Comparison of ENCODE assay signal across 1 cellular context in genomic region chr5:173315495-173316352, GRCh38.
TF ChIP-seq lines count a peak whose summit lies in the region.

No MANE protein-coding gene starts in this region.

TF ChIP-seq in IMR-90, 13 proteins besides CTCF, POLR2A, EP300 and RAD21 (continued from another document):
- peak; percentile 26; the same call in 1 of the 2 replicates for TF ChIP-seq USF2 (IDR thresholded peaks at IDR 0.05; ENCODE audit: low read depth, low read length)
- TF ChIP-seq FOS (IDR thresholded peaks at IDR 0.05; ENCODE audit: low read depth, low read length): peak; percentile 54
- no peak for TF ChIP-seq CHD1 (IDR thresholded peaks at IDR 0.05; ENCODE audit: low read depth, low read length)
- no peak; the same call in 1 of the 2 replicates for TF ChIP-seq SMC3 (IDR thresholded peaks at IDR 0.05; ENCODE audit: low read depth, low read length)
- no peak for TF ChIP-seq ELK1 (IDR thresholded peaks at IDR 0.05; ENCODE audit: borderline replicate concordance, low read depth, low read length)
- peak; percentile 72 for TF ChIP-seq BHLHE40 (IDR thresholded peaks at IDR 0.05; ENCODE audit: low read depth, low read length)
- TF ChIP-seq RFX5 (IDR thresholded peaks at IDR 0.05; ENCODE audit: low read depth, low read length): no peak
